In the genomic region with DNA sequence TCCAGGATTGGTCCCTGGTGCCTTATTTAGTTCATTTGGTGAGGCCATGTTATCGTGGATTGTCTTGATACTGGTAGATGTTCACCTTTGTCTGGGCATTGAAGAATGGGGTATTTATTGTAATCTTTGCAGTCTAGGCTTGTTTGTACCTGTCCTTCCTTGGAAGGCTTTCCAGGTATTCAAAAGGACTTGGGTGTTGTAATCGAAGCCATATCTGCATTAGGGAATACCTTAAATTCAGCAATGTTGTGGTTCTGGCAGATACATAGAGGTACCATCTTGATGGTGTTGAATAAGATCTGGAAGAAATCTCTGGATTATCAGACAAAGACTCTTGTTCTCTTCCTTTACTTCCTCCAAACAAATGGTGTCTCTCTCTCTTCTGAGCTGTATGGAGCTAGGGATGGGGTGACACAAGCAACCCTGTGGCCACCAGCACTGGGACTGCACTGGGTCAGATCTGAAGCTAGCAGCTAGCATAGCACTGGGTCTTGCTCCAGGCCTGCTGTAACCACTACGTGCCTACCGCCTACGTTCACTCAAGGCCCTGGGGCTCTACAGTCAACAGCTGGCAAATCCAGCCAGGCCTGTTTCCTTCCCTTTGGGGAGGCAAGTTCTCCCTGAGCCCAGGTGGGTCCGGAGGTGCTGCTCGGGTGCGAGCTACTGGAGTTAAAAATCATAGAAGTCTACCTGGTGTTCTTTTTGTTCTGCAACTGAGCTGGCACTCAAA, we compare ENCODE assay signal across 23 cellular contexts.
"Had no signal": no experiment of that assay in that cellular context is flagged by ENCODE, and none has a peak within 500 bp of the region (broad histone marks: within the 10 kb centered on the region; RNA-seq: fewer than 3 reads in every experiment).

No MANE protein-coding gene starts in this region.

- H3K36me3 ChIP-seq: ascending aorta, esophagus squamous epithelium, pancreas, prostate gland, stomach, tibial artery had no signal

- H3K4me1 ChIP-seq: ascending aorta, pancreas, prostate gland, stomach, tibial artery had no signal

- H3K4me2 ChIP-seq: smooth muscle cell had no signal

- FAIRE-seq: endothelial cell of umbilical vein, frontal cortex, pancreas had no signal

- H3K9me3 ChIP-seq: ascending aorta, esophagus squamous epithelium, pancreas, prostate gland, stomach, tibial artery had no signal

- H3K4me3 ChIP-seq: ascending aorta, esophagus squamous epithelium, pancreas, prostate gland, smooth muscle cell, stomach, tibial artery had no signal

- H3K27me3 ChIP-seq: ascending aorta, esophagus squamous epithelium, pancreas, stomach, tibial artery had no signal

- DNase-seq: activated CD4-positive, alpha-beta T cell treated with anti-CD3 and anti-CD28 coated beads for 4 hours; activated CD4-positive, alpha-beta T cell treated with anti-CD3 and anti-CD28 coated beads, Interleukin-2, amount 50 U/mL, for 4 hours; activated effector memory CD4-positive, alpha-beta T cell treated with Interleukin-2 at 50 U/mL for 16 hours; activated naive CD4-positive, alpha-beta T cell treated with anti-CD3 and anti-CD28 coated beads for 36 hours; activated naive CD8-positive, alpha-beta T cell treated with anti-CD3 and anti-CD28 coated beads, Interleukin-2, amount 10 ng/mL, durations not matched to agents 7 days and 5 days; caudate nucleus; cortex of kidney; esophagus squamous epithelium; midbrain; naive thymus-derived CD4-positive, alpha-beta T cell; nucleus accumbens; stimulated activated CD4-positive, alpha-beta T cell treated with anti-CD3 and anti-CD28 coated beads, Interleukin-15, amount 100 ng/mL, for 24 hours; stimulated activated CD4-positive, alpha-beta T cell treated with anti-CD3 and anti-CD28 coated beads, Interleukin-2, amount 100 ng/mL, for 24 hours; stimulated activated naive B cell treated with anti-CD40 and anti-IgM and Interleukin-4, amounts not matched to agents 10 μg/mL and 1 μg/mL and 100 μg/mL, for 72 hours; stomach; tibial artery had no signal

- H3K27ac ChIP-seq: ascending aorta, esophagus squamous epithelium, pancreas, prostate gland, stomach, tibial artery, VCaP had no signal
